8 cellular contexts compared by ENCODE assay signal in genomic region chrX:94058728-94059382, GRCh38.
DNase-seq lines count a peak whose midpoint lies in the region; ATAC-seq, FAIRE-seq and TF ChIP-seq lines count a peak whose summit lies in the region.

No MANE protein-coding gene starts in this region.

- no peak for FAIRE-seq in H54 (lab: Jason Lieb, UNC)

- no peak for TF ChIP-seq POLR2A in H54 (IDR thresholded peaks at IDR 0.05; ENCODE audit: low read depth, low read length)

- 0 out of 2 replicates have a peak, but pooled peaks have one; percentile 10 for TF ChIP-seq CTCF in AG10803 (conservative IDR thresholded peaks at IDR 0.05; ENCODE audit: low read length)

- H3K4me3 ChIP-seq in AG10803 (ENCODE audit: low read length), result no peak overlapping the region

- DNase-seq in AG10803 (ENCODE audit: low read depth) (no peak), H54 (ENCODE audit: insufficient read length, low spot score) (peak; percentile 4), iPS-NIHi11 (ENCODE audit: low spot score) (peak; percentile 34)
- no peak for DNase-seq in activated effector memory CD4-positive, alpha-beta T cell treated with Interleukin-2 at 50 U/mL for 16 hours

- ATAC-seq in SK-N-SH treated with all-trans-retinoic acid at 6 μM for 48 hours (peak; percentile 66), GM21447 (IDR thresholded peaks at IDR 0.05; ENCODE audit: unreplicated experiment) (no peak), GM19467 (IDR thresholded peaks at IDR 0.05; ENCODE audit: unreplicated experiment) (no peak), HG03439 (IDR thresholded peaks at IDR 0.05; ENCODE audit: unreplicated experiment) (no peak)

TF ChIP-seq in SK-N-SH treated with all-trans-retinoic acid at 6 μM for 48 hours, 23 proteins besides CTCF, POLR2A, EP300 and RAD21:
- TF ChIP-seq ZNF565 (CRISPR knock-in tag; conservative IDR thresholded peaks at IDR 0.05; ENCODE audit: low read depth), result no peak
- no peak for TF ChIP-seq ZC3H10 (CRISPR knock-in tag; IDR thresholded peaks at IDR 0.05)
- no peak for TF ChIP-seq BACH2 (CRISPR knock-in tag; IDR thresholded peaks at IDR 0.05; ENCODE audit: borderline replicate concordance)
- TF ChIP-seq ZFP30 (CRISPR knock-in tag; IDR thresholded peaks at IDR 0.05), result no peak
- no peak for TF ChIP-seq ZNF70 (CRISPR knock-in tag; IDR thresholded peaks at IDR 0.05)
- TF ChIP-seq TCF4 (CRISPR knock-in tag; IDR thresholded peaks at IDR 0.05; ENCODE audit: borderline replicate concordance), result no peak
- TF ChIP-seq, protein P1, sequence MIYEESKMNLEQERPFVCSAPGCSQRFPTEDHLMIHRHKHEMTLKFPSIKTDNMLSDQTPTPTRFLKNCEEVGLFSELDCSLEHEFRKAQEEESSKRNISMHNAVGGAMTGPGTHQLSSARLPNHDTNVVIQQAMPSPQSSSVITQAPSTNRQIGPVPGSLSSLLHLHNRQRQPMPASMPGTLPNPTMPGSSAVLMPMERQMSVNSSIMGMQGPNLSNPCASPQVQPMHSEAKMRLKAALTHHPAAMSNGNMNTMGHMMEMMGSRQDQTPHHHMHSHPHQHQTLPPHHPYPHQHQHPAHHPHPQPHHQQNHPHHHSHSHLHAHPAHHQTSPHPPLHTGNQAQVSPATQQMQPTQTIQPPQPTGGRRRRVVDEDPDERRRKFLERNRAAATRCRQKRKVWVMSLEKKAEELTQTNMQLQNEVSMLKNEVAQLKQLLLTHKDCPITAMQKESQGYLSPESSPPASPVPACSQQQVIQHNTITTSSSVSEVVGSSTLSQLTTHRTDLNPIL (CRISPR knock-in tag; IDR thresholded peaks at IDR 0.05; ENCODE audit: low read depth), result no peak
- TF ChIP-seq TSHZ2 (CRISPR knock-in tag; IDR thresholded peaks at IDR 0.05), result no peak
- TF ChIP-seq, protein P2, sequence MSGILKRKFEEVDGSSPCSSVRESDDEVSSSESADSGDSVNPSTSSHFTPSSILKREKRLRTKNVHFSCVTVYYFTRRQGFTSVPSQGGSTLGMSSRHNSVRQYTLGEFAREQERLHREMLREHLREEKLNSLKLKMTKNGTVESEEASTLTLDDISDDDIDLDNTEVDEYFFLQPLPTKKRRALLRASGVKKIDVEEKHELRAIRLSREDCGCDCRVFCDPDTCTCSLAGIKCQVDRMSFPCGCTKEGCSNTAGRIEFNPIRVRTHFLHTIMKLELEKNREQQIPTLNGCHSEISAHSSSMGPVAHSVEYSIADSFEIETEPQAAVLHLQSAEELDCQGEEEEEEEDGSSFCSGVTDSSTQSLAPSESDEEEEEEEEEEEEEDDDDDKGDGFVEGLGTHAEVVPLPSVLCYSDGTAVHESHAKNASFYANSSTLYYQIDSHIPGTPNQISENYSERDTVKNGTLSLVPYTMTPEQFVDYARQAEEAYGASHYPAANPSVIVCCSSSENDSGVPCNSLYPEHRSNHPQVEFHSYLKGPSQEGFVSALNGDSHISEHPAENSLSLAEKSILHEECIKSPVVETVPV (CRISPR knock-in tag; IDR thresholded peaks at IDR 0.05), result no peak
- no peak for TF ChIP-seq ZFP3 (CRISPR knock-in tag; IDR thresholded peaks at IDR 0.05)
- TF ChIP-seq ISL1 (CRISPR knock-in tag; IDR thresholded peaks at IDR 0.05), result no peak
- TF ChIP-seq CSDC2 (CRISPR knock-in tag; IDR thresholded peaks at IDR 0.05), result no peak
- no peak for TF ChIP-seq RARB (CRISPR knock-in tag; IDR thresholded peaks at IDR 0.05)
- no peak for TF ChIP-seq OSR1 (CRISPR knock-in tag; IDR thresholded peaks at IDR 0.05)
- TF ChIP-seq PPARA (CRISPR knock-in tag; IDR thresholded peaks at IDR 0.05; ENCODE audit: borderline replicate concordance), result no peak
- no peak for TF ChIP-seq ESRRG (CRISPR knock-in tag; IDR thresholded peaks at IDR 0.05)
- no peak for TF ChIP-seq GLIS3 (CRISPR knock-in tag; IDR thresholded peaks at IDR 0.05)

Comparison
In these comparisons a context has a peak if more than half of its experiments do, and no peak if none do; other contexts are left out.
1. DNase-seq: peak in H54 (single experiment) and iPS-NIHi11 (single experiment); none in AG10803 (single experiment) and activated effector memory CD4-positive, alpha-beta T cell treated with Interleukin-2 at 50 U/mL for 16 hours (single experiment).